In genomic region chr18:8121091-8121490, GRCh38 we compare ENCODE assay signal across 21 cellular contexts.
A peak's percentile ranks its signal among the peaks of the same experiment; 100 is the strongest.
DNase-seq lines count a peak whose midpoint lies in the region; ATAC-seq, FAIRE-seq and TF ChIP-seq lines count a peak whose summit lies in the region.
"Had no signal": no experiment of that assay in that cellular context is flagged by ENCODE, and none has a peak within 500 bp of the region (broad histone marks: within the 10 kb centered on the region; RNA-seq: fewer than 3 reads in every experiment).

No MANE protein-coding gene starts in this region.

- no peaks in the 10 kb centered on the region for H3K27me3 Mint-ChIP-seq in HFFc6 (ENCODE audit: insufficient read depth)
- H3K27me3 Mint-ChIP-seq: B cell; CD4-positive, alpha-beta T cell had no signal

- H4K20me1 ChIP-seq in osteoblast (ENCODE audit: insufficient read depth, low read length), result no peaks in the 10 kb centered on the region

- no peak for ATAC-seq in A549
- ATAC-seq in HG02938 (IDR thresholded peaks at IDR 0.05; ENCODE audit: unreplicated experiment), result no peak
- ATAC-seq: GM23338, K562 had no signal

- H3K4me3 ChIP-seq in A549, result no peak overlapping the region
- no peak overlapping the region for H3K4me3 ChIP-seq in brain microvascular endothelial cell (ENCODE audit: low read depth, low read length)
- no peak overlapping the region for H3K4me3 ChIP-seq in osteoblast (ENCODE audit: insufficient read depth, low read length)
- H3K4me3 ChIP-seq: GM23338, K562 had no signal

- no peak for FAIRE-seq in A549 (lab: Jason Lieb, UNC)
- FAIRE-seq: G401.6, HTR-8/SVneo had no signal

- TF ChIP-seq CTCF in A549 (IDR thresholded peaks at IDR 0.05) (no peak), HFFc6 (IDR thresholded peaks at IDR 0.05) (no peak), brain microvascular endothelial cell (IDR thresholded peaks at IDR 0.05; ENCODE audit: low read depth, low read length, missing control alignments) (no peak), osteoblast (IDR thresholded peaks at IDR 0.05; ENCODE audit: extremely low read depth, low read depth, low read length) (no peak)

- CTCF ChIA-PET in A549 (lab: Yijun Ruan, JAX), result no interaction called here

- no peaks in the 10 kb centered on the region for H3K9me3 Mint-ChIP-seq in HFFc6
- H3K9me3 Mint-ChIP-seq: CD4-positive, alpha-beta T cell; GM23338 had no signal

- no peaks in the 10 kb centered on the region for H3K79me2 ChIP-seq in osteoblast (ENCODE audit: insufficient read depth, low read length)

- TF ChIP-seq EP300 in A549 (IDR thresholded peaks at IDR 0.05), result no peak

- DNase-seq in A549 (ENCODE audit: low read depth in 1 of 2, low spot score in 1 of 2), result no peak
- no peak for DNase-seq in HFFc6
- DNase-seq in brain microvascular endothelial cell, result no peak
- DNase-seq in osteoblast (ENCODE audit: insufficient read length, low spot score, missing footprints), result no peak
- no peak for DNase-seq in COLO829 (ENCODE audit: low spot score)
- no peak for DNase-seq in NCI-H146 (lab: John Stamatoyannopoulos, UW)
- DNase-seq: ACHN; C1 segment of cervical spinal cord; CD4-positive, alpha-beta T cell; DMS153; DMS79 treated with DMSO at 0.1 percent for 48 hours; EL; H7; Karpas-422 had no signal

- no peak overlapping the region for H3K4me3 Mint-ChIP-seq in HFFc6
- H3K4me3 Mint-ChIP-seq: B cell; CD4-positive, alpha-beta T cell; GM23338 had no signal

- POLR2A ChIA-PET in A549 (lab: Yijun Ruan, JAX), result no interaction called here

- no peak for TF ChIP-seq POLR2A in A549 (IDR thresholded peaks at IDR 0.05; ENCODE audit: low read length)

- peak overlapping the region; percentile 70; the same call in 2 of the 3 replicates for H3K4me2 ChIP-seq in A549
- no peak overlapping the region for H3K4me2 ChIP-seq in osteoblast (ENCODE audit: insufficient read depth, low read length)
- H3K4me2 ChIP-seq: GM23338 had no signal

- H3K27ac ChIP-seq in A549, result peak overlapping the region; percentile 63 to 68; a peak in 5 of 6 replicates
- H3K27ac ChIP-seq in brain microvascular endothelial cell, result peak overlapping the region; percentile 64
- peak overlapping the region; percentile 55 for H3K27ac ChIP-seq in osteoblast (ENCODE audit: low read depth, low read length)
- H3K27ac ChIP-seq: 22Rv1 had no signal

- WGBS in A549 (ENCODE audit: missing lambda C conversion rate), result 100% methylated on average over 1 of the region's 1 CpG

- H3K4me1 Mint-ChIP-seq in HFFc6 (ENCODE audit: low read depth), result peaks cover 66% of the 10 kb centered on the region
- H3K4me1 Mint-ChIP-seq: B cell had no signal

- H3K27me3 ChIP-seq in brain microvascular endothelial cell (replicated peaks) (no peaks in the 10 kb centered on the region), osteoblast (ENCODE audit: insufficient read depth, low read length) (no peaks in the 10 kb centered on the region)

- H3K36me3 Mint-ChIP-seq in HFFc6 (ENCODE audit: low read depth), result no peaks in the 10 kb centered on the region

- in situ Hi-C loops in brain microvascular endothelial cell (cut with HindIII; ENCODE audit: low pct_ligation_motif_present, low sequenced_read_pairs), result no loop called here

- H3K4me1 ChIP-seq in A549 (peaks cover 70% of the 10 kb centered on the region), osteoblast (ENCODE audit: insufficient read depth, low read length) (peaks cover 54% of the 10 kb centered on the region)

- H3K36me3 ChIP-seq in brain microvascular endothelial cell (replicated peaks) (no peaks in the 10 kb centered on the region), osteoblast (ENCODE audit: insufficient read depth, low read length) (no peaks in the 10 kb centered on the region)

- TF ChIP-seq RAD21 in A549 (conservative IDR thresholded peaks at IDR 0.05 in 1 of 2, IDR thresholded peaks at IDR 0.05 in 1 of 2), result no peak

- H2AFZ ChIP-seq in osteoblast (ENCODE audit: low read length), result no peak overlapping the region
- H2AFZ ChIP-seq: GM23338 had no signal

- H3K9me3 ChIP-seq in A549 (no peaks in the 10 kb centered on the region), osteoblast (ENCODE audit: low read depth, low read length) (no peaks in the 10 kb centered on the region)

- H3K27ac Mint-ChIP-seq in HFFc6, result 0 out of 2 replicates have a peak overlapping the region, but pooled peaks have one; percentile 76
- H3K27ac Mint-ChIP-seq: B cell; CD4-positive, alpha-beta T cell had no signal

TF ChIP-seq in A549, 52 proteins besides CTCF, POLR2A, EP300 and RAD21:
- TF ChIP-seq EHF (CRISPR knock-in tag; IDR thresholded peaks at IDR 0.05) (no peak), MAX (IDR thresholded peaks at IDR 0.05) (no peak), TP53 (CRISPR knock-in tag; IDR thresholded peaks at IDR 0.05) (no peak), SMC3 (IDR thresholded peaks at IDR 0.05) (no peak), KDM5A (IDR thresholded peaks at IDR 0.05) (no peak), GATA3 (IDR thresholded peaks at IDR 0.05; ENCODE audit: borderline replicate concordance) (no peak), HOXB5 (CRISPR knock-in tag; IDR thresholded peaks at IDR 0.05) (no peak)
